ENCODE assay signal across 25 cellular contexts in the genomic region with DNA sequence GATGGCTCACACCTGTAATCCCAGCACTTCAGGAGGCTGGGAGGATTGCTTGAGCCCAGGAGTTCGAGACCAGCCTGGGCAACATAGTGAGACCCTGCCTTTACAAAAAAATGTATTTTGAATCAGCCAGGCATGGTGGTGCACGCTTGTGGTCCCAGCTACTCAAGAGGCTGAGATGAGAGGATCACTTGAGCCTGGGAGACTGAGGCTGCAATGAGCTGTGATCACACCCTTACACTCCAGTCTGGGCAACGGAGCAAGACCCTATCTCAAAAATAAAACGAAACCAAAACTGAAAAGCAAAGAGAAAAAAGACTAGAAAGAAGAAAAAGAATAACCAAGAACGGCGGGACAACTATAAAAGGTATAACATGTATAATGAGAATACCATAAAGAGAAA.
"Had no signal": no experiment of that assay in that cellular context is flagged by ENCODE, and none has a peak within 500 bp of the region (broad histone marks: within the 10 kb centered on the region; RNA-seq: fewer than 3 reads in every experiment).

No MANE protein-coding gene starts in this region.

- H3K4me3 Mint-ChIP-seq: endodermal cell; nephron; neural progenitor cell; stimulated activated memory B cell treated with anti-CD40 and anti-IgM and Interleukin-4, amounts not matched to agents 10 μg/mL and 1 μg/mL and 100 μg/mL, for 72 hours; type B pancreatic cell had no signal

- H3K27me3 ChIP-seq: dorsolateral prefrontal cortex, gastrocnemius medialis, right atrium auricular region, sigmoid colon, testis, tibial artery had no signal

- H3K4me1 ChIP-seq: gastrocnemius medialis, lower lobe of right lung, neural progenitor cell, prostate gland, right atrium auricular region, sigmoid colon, testis, tibial artery had no signal

- H3K9me3 Mint-ChIP-seq: endodermal cell; nephron; stimulated activated memory B cell treated with anti-CD40 and anti-IgM and Interleukin-4, amounts not matched to agents 10 μg/mL and 1 μg/mL and 100 μg/mL, for 72 hours; type B pancreatic cell had no signal

- H3K4me1 Mint-ChIP-seq: nephron had no signal

- H3K4me2 ChIP-seq: neural progenitor cell had no signal

- H3K9me3 ChIP-seq: gastrocnemius medialis, lower lobe of right lung, prostate gland, right atrium auricular region, sigmoid colon, testis, tibial artery had no signal

- H3K9ac ChIP-seq: neural progenitor cell had no signal

- H3K27ac Mint-ChIP-seq: endodermal cell; nephron; stimulated activated memory B cell treated with anti-CD40 and anti-IgM and Interleukin-4, amounts not matched to agents 10 μg/mL and 1 μg/mL and 100 μg/mL, for 72 hours; type B pancreatic cell had no signal

- FAIRE-seq: colon, keratinocyte had no signal

- H3K36me3 ChIP-seq: gastrocnemius medialis, neural progenitor cell, prostate gland, right atrium auricular region, sigmoid colon, tibial artery had no signal

- H3K4me3 ChIP-seq: dorsolateral prefrontal cortex, gastrocnemius medialis, lower lobe of right lung, neural progenitor cell, prostate gland, right atrium auricular region, sigmoid colon, testis, tibial artery had no signal

- H2AFZ ChIP-seq: neural progenitor cell had no signal

- H3K36me3 Mint-ChIP-seq: neural progenitor cell; stimulated activated memory B cell treated with anti-CD40 and anti-IgM and Interleukin-4, amounts not matched to agents 10 μg/mL and 1 μg/mL and 100 μg/mL, for 72 hours; type B pancreatic cell had no signal

- H3K27ac ChIP-seq: dorsolateral prefrontal cortex, epithelial cell of prostate, gastrocnemius medialis, lower lobe of right lung, neural progenitor cell, prostate gland, right atrium auricular region, sigmoid colon, testis, tibial artery had no signal

- ATAC-seq: esophagus mucosa; gastrocnemius medialis; left ventricle myocardium superior; lower lobe of right lung; stimulated activated memory B cell treated with anti-CD40 and anti-IgM and Interleukin-4, amounts not matched to agents 10 μg/mL and 1 μg/mL and 100 μg/mL, for 72 hours; stimulated activated naive CD8-positive, alpha-beta T cell treated with anti-CD3 and anti-CD28 coated beads, Interleukin-15, Interleukin-2, amounts not matched to agents 100 U/mL and 50 U/mL, for 24 hours had no signal

- DNase-seq: dorsolateral prefrontal cortex; effector CD4-positive, alpha-beta T cell; endodermal cell; foreskin fibroblast; gastrocnemius medialis; head of caudate nucleus; left ventricle myocardium superior; lower lobe of right lung; sigmoid colon; stimulated activated CD4-positive, alpha-beta T cell treated with anti-CD3 and anti-CD28 coated beads, Interleukin-2, amount 100 ng/mL, for 24 hours; stimulated activated CD4-positive, alpha-beta T cell treated with anti-CD3 and anti-CD28 coated beads, Interleukin-4, amount 100 ng/mL, for 24 hours; stimulated activated naive CD8-positive, alpha-beta T cell treated with anti-CD3 and anti-CD28 coated beads, Interleukin-15, Interleukin-2, amounts not matched to agents 100 U/mL and 50 U/mL, for 24 hours; substantia nigra; testis; tibial artery had no signal
